ENCODE assay signal across 8 cellular contexts in the genomic region with DNA sequence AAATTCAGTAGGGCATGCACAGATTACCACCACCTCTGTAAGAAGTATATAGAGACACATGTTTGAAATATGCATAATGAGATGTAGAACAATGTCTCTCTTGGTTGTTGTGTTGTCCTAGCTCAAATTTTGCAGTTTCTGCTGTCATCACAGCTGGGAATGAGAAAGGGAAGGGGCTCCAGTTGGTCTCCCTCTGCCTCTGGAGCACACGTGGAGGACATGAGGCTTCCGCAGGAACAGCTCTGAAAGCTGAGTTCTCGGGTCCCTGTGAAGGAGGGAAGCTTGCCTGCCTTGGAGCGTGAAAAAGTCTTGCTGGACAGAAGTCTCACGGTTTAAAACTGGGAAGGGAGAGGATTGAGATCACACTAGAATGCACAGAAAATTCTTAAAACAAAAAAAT.
DNase-seq lines count a peak whose midpoint lies in the region; ATAC-seq and TF ChIP-seq lines count a peak whose summit lies in the region.
"Not testable (repeated sequence)": the region's sequence is repeated elsewhere in the genome, so short reads cannot be mapped to it uniquely, and the experiment has no call there.

No MANE protein-coding gene starts in this region.

- H3K4me3 ChIP-seq in lower lobe of right lung = peak overlapping the region; percentile 21
- H3K4me3 ChIP-seq in stomach = not testable (repeated sequence)

- WGBS in stomach, 5 donors = 54 to 75% (median 69%) methylated on average over 5 of the region's 5 CpGs

- not testable (repeated sequence) for H3K4me1 ChIP-seq in lower lobe of right lung, stomach

- not testable (repeated sequence) for H3K36me3 Mint-ChIP-seq in CD4-positive, alpha-beta T cell (ENCODE audit: low read depth); T-cell; activated CD4-positive, alpha-beta T cell treated with anti-CD3 and anti-CD28 coated beads, Interleukin-2, amount 10 ng/mL, durations not matched to agents 24 days and 14 days (ENCODE audit: low read depth); activated T-cell treated with anti-CD3 and anti-CD28 coated beads, Interleukin-2, amount 50 U/mL, for 72 hours (ENCODE audit: insufficient read depth in 2 of 2); activated naive CD8-positive, alpha-beta T cell treated with anti-CD3 and anti-CD28 coated beads, Interleukin-2, amount 50 U/mL, for 24 hours (ENCODE audit: low read depth)

- intact Hi-C loops in CD4-positive, alpha-beta T cell (cut with DNase I, micrococcal nuclease); activated CD4-positive, alpha-beta T cell treated with anti-CD3 and anti-CD28 coated beads, Interleukin-2, amount 10 ng/mL, durations not matched to agents 24 days and 14 days (cut with micrococcal nuclease); lower lobe of right lung (cut with DNase I); stomach (cut with DNase I; ENCODE audit: low total_unique reads): not testable (repeated sequence)

- not testable (repeated sequence) for ATAC-seq in CD4-positive, alpha-beta T cell (ENCODE audit: poor library complexity); T-cell (replicated peaks in 1 of 4); activated T-cell treated with anti-CD3 and anti-CD28 coated beads, Interleukin-2, amount 50 U/mL, for 72 hours (replicated peaks in 1 of 2); activated naive CD8-positive, alpha-beta T cell treated with anti-CD3 and anti-CD28 coated beads, Interleukin-2, amount 50 U/mL, for 24 hours; lower lobe of right lung

- peak overlapping the region; percentile 84 for H3K4me3 Mint-ChIP-seq in CD4-positive, alpha-beta T cell
- peak overlapping the region; percentile 37 to 71 (median 62) for H3K4me3 Mint-ChIP-seq in T-cell
- peak overlapping the region; percentile 87 for H3K4me3 Mint-ChIP-seq in activated CD4-positive, alpha-beta T cell treated with anti-CD3 and anti-CD28 coated beads, Interleukin-2, amount 10 ng/mL, durations not matched to agents 24 days and 14 days
- H3K4me3 Mint-ChIP-seq in activated T-cell treated with anti-CD3 and anti-CD28 coated beads, Interleukin-2, amount 50 U/mL, for 72 hours = peak overlapping the region; percentile 51 to 76
- H3K4me3 Mint-ChIP-seq in activated naive CD8-positive, alpha-beta T cell treated with anti-CD3 and anti-CD28 coated beads, Interleukin-2, amount 50 U/mL, for 24 hours = peak overlapping the region; percentile 79

- peaks cover 67% of the 10 kb centered on the region for H3K4me1 Mint-ChIP-seq in CD4-positive, alpha-beta T cell (ENCODE audit: low read depth)
- peaks cover 58 to 64% (median 60%) of the 10 kb centered on the region in 3 donors for H3K4me1 Mint-ChIP-seq in T-cell
- H3K4me1 Mint-ChIP-seq in activated CD4-positive, alpha-beta T cell treated with anti-CD3 and anti-CD28 coated beads, Interleukin-2, amount 10 ng/mL, durations not matched to agents 24 days and 14 days = peaks cover 41% of the 10 kb centered on the region
- H3K4me1 Mint-ChIP-seq in activated T-cell treated with anti-CD3 and anti-CD28 coated beads, Interleukin-2, amount 50 U/mL, for 72 hours (ENCODE audit: low read depth) = peaks cover 66% of the 10 kb centered on the region
- peaks cover 55% of the 10 kb centered on the region for H3K4me1 Mint-ChIP-seq in activated naive CD8-positive, alpha-beta T cell treated with anti-CD3 and anti-CD28 coated beads, Interleukin-2, amount 50 U/mL, for 24 hours

- not testable (repeated sequence) for TF ChIP-seq CTCF in CD4-positive, alpha-beta T cell (IDR thresholded peaks at IDR 0.05); lower lobe of right lung (IDR thresholded peaks at IDR 0.05); stomach (IDR thresholded peaks at IDR 0.05)

- H3K27me3 ChIP-seq in CD4-positive, alpha-beta T cell (ENCODE audit: control insufficient read depth, insufficient read depth, low read length); lower lobe of right lung (ENCODE audit: low read depth); stomach: not testable (repeated sequence)

- peaks cover 30% of the 10 kb centered on the region for H3K36me3 ChIP-seq in KOPT-K1 (ENCODE audit: insufficient read depth, low read length)
- H3K36me3 ChIP-seq in lower lobe of right lung, stomach: not testable (repeated sequence)

- not testable (repeated sequence) for H3K27me3 Mint-ChIP-seq in CD4-positive, alpha-beta T cell; T-cell; activated CD4-positive, alpha-beta T cell treated with anti-CD3 and anti-CD28 coated beads, Interleukin-2, amount 10 ng/mL, durations not matched to agents 24 days and 14 days; activated T-cell treated with anti-CD3 and anti-CD28 coated beads, Interleukin-2, amount 50 U/mL, for 72 hours (ENCODE audit: low read depth); activated naive CD8-positive, alpha-beta T cell treated with anti-CD3 and anti-CD28 coated beads, Interleukin-2, amount 50 U/mL, for 24 hours

- CTCF ChIA-PET in CD4-positive, alpha-beta T cell (lab: Charles Lee) = interaction anchor here (2.8 to 5.8 kb wide), 2 partner anchors 26 to 126 kb away, joined by 9 to 40 read pairs; no protein-coding TSS in a partner anchor
- CTCF ChIA-PET in T-cell (lab: Charles Lee) = interaction anchor here (1.6 to 4.5 kb wide), 3 partner anchors 11 to 125 kb away, joined by 3 to 43 read pairs (median 9); no protein-coding TSS in a partner anchor

- not testable (repeated sequence) for H3K9me3 ChIP-seq in CD4-positive, alpha-beta T cell (ENCODE audit: control insufficient read depth, low read length); KOPT-K1 (ENCODE audit: insufficient read depth, low read length, poor library complexity, severe bottlenecking); lower lobe of right lung; stomach

- POLR2A ChIA-PET in CD4-positive, alpha-beta T cell (lab: Charles Lee); T-cell (lab: Charles Lee): not testable (repeated sequence)

- not testable (repeated sequence) for TF ChIP-seq POLR2A in stomach (IDR thresholded peaks at IDR 0.05)

- H3K27ac Mint-ChIP-seq in CD4-positive, alpha-beta T cell = peak overlapping the region; percentile 82
- peak overlapping the region; percentile 90 to 97 for H3K27ac Mint-ChIP-seq in T-cell
- H3K27ac Mint-ChIP-seq in activated CD4-positive, alpha-beta T cell treated with anti-CD3 and anti-CD28 coated beads, Interleukin-2, amount 10 ng/mL, durations not matched to agents 24 days and 14 days = peak overlapping the region; percentile 79
- peak overlapping the region; percentile 52 for H3K27ac Mint-ChIP-seq in activated T-cell treated with anti-CD3 and anti-CD28 coated beads, Interleukin-2, amount 50 U/mL, for 72 hours
- peak overlapping the region; percentile 79 for H3K27ac Mint-ChIP-seq in activated naive CD8-positive, alpha-beta T cell treated with anti-CD3 and anti-CD28 coated beads, Interleukin-2, amount 50 U/mL, for 24 hours

- H3K27ac ChIP-seq in CD4-positive, alpha-beta T cell (ENCODE audit: low read depth, low read length); lower lobe of right lung: not testable (repeated sequence)
- H3K27ac ChIP-seq in KOPT-K1 (ENCODE audit: low read depth, low read length, poor library complexity, severe bottlenecking) (peak overlapping the region; percentile 99), stomach (peak overlapping the region in 3 of 5 donors; percentile 4 to 56 (median 54))

- not testable (repeated sequence) for DNase-seq in CD4-positive, alpha-beta T cell; T-cell; activated CD4-positive, alpha-beta T cell treated with anti-CD3 and anti-CD28 coated beads, Interleukin-2, amount 10 ng/mL, durations not matched to agents 24 days and 14 days; activated T-cell treated with anti-CD3 and anti-CD28 coated beads, Interleukin-2, amount 50 U/mL, for 72 hours; activated naive CD8-positive, alpha-beta T cell treated with anti-CD3 and anti-CD28 coated beads, Interleukin-2, amount 50 U/mL, for 24 hours; lower lobe of right lung; stomach

- H3K9me3 Mint-ChIP-seq in CD4-positive, alpha-beta T cell; T-cell; activated CD4-positive, alpha-beta T cell treated with anti-CD3 and anti-CD28 coated beads, Interleukin-2, amount 10 ng/mL, durations not matched to agents 24 days and 14 days; activated T-cell treated with anti-CD3 and anti-CD28 coated beads, Interleukin-2, amount 50 U/mL, for 72 hours; activated naive CD8-positive, alpha-beta T cell treated with anti-CD3 and anti-CD28 coated beads, Interleukin-2, amount 50 U/mL, for 24 hours: not testable (repeated sequence)

- not testable (repeated sequence) for TF ChIP-seq EP300 in stomach (IDR thresholded peaks at IDR 0.05)
